In genomic region chr5:73176250-73176649, GRCh38 we compare ENCODE assay signal across 22 cellular contexts. TPM values are rescaled to one million over a fixed set of nuclear protein-coding genes. Genes with fewer than 3 reads are reported as not detected.
DNase-seq lines count a peak whose midpoint lies in the region; ATAC-seq, FAIRE-seq and TF ChIP-seq lines count a peak whose summit lies in the region.
"Had no signal": no experiment of that assay in that cellular context is flagged by ENCODE, and none has a peak within 500 bp of the region (broad histone marks: within the 10 kb centered on the region; RNA-seq: fewer than 3 reads in every experiment).

No MANE protein-coding gene starts in this region.

- no TSS peak for BruUV-seq in PC-9 (replicated peaks; lab: Mats Ljungman, UMichigan)

- H2AFZ ChIP-seq in PC-9 = no peak overlapping the region

- H3K4me3 ChIP-seq in kidney (ENCODE audit: low read length in 2 of 2) (peak overlapping the region; percentile 23 to 77), thyroid gland (replicated peaks in 1 of 3) (no peak overlapping the region), PC-9 (no peak overlapping the region)
- H3K4me3 ChIP-seq: BLaER1 had no signal

- H3K79me2 ChIP-seq in PC-9 (ENCODE audit: low read depth) = no peaks in the 10 kb centered on the region

- H3K9me2 ChIP-seq in PC-9 (ENCODE audit: insufficient read depth) = no peaks in the 10 kb centered on the region

- no peak for TF ChIP-seq POLR2A in thyroid gland (IDR thresholded peaks at IDR 0.05)

- H3K27ac ChIP-seq in kidney (ENCODE audit: low read depth in 2 of 2, low read length in 2 of 2) (peak overlapping the region; percentile 35 to 41), thyroid gland (no peak overlapping the region), PC-9 (no peak overlapping the region)
- H3K27ac ChIP-seq: 22Rv1, BLaER1 had no signal

- no peak overlapping the region for H3K4me2 ChIP-seq in PC-9
- H3K4me2 ChIP-seq: BLaER1 had no signal

- H3K9ac ChIP-seq in kidney (ENCODE audit: low read length in 2 of 2) = no peak overlapping the region
- H3K9ac ChIP-seq: BLaER1 had no signal

- WGBS in thyroid gland, 2 donors = 89 to 98% methylated on average over 2 of the region's 2 CpGs

- POLR2A ChIA-PET in PC-9 (lab: Charles Lee; ENCODE audit: unreplicated experiment) = no interaction called here

- H3K36me3 ChIP-seq in kidney (ENCODE audit: control insufficient read depth in 1 of 2, insufficient read depth in 2 of 2, low read length in 2 of 2) (no peaks in the 10 kb centered on the region), thyroid gland (no peaks in the 10 kb centered on the region), PC-9 (ENCODE audit: low read depth) (no peaks in the 10 kb centered on the region)
- H3K36me3 ChIP-seq: BLaER1 had no signal

- TF ChIP-seq CTCF in kidney (IDR thresholded peaks at IDR 0.05; ENCODE audit: borderline replicate concordance, extremely low read depth, insufficient read depth) (no peak), thyroid gland (IDR thresholded peaks at IDR 0.05) (no peak), PC-9 (conservative IDR thresholded peaks at IDR 0.05) (no peak)

- no peaks in the 10 kb centered on the region for H4K20me1 ChIP-seq in PC-9 (ENCODE audit: insufficient read depth)
- H4K20me1 ChIP-seq: BLaER1 had no signal

- intact Hi-C loops in kidney (cut with DNase I) (no loop called here), thyroid gland (cut with DNase I) (no loop called here), PC-9 (cut with micrococcal nuclease; ENCODE audit: unreplicated experiment) (no loop called here)

- no peak for FAIRE-seq in kidney (lab: Jason Lieb, UNC)
- FAIRE-seq: GM12892, GM19239, H54 had no signal

- H3K4me1 ChIP-seq in kidney (ENCODE audit: control insufficient read depth in 1 of 2, insufficient read depth in 1 of 2, low read depth in 1 of 2, low read length in 2 of 2) (peaks cover 4 to 9% of the 10 kb centered on the region in 2 donors), thyroid gland (peaks cover 9 to 14% of the 10 kb centered on the region in 2 donors), PC-9 (replicated peaks; ENCODE audit: insufficient read depth) (peaks cover 1% of the 10 kb centered on the region; the same call in 1 of the 2 replicates)
- H3K4me1 ChIP-seq: Caco-2 had no signal

- DNase-seq in NCI-H345 (lab: John Stamatoyannopoulos, UW) (peak; percentile 15), NCI-H345 treated with DMSO at 0.1 percent for 48 hours (lab: John Stamatoyannopoulos, UW; ENCODE audit: unreplicated experiment) (no peak), NCI-H69 (lab: John Stamatoyannopoulos, UW) (peak; percentile 8), kidney (no peak), thyroid gland (peak; percentile 30 to 37), PC-9 (no peak)
- DNase-seq: AML-193; Caco-2; CD8-positive, alpha-beta memory T cell; DND-41; GDM1 had no signal

- ATAC-seq in HG02852 (IDR thresholded peaks at IDR 0.05; ENCODE audit: unreplicated experiment) = no peak
- ATAC-seq in HG03460 (IDR thresholded peaks at IDR 0.05; ENCODE audit: unreplicated experiment) = no peak
- ATAC-seq: HCT116 had no signal

- CTCF ChIA-PET in PC-9 (lab: Charles Lee) = interaction anchor here (0.7 kb wide), 1 partner anchor 99 kb away, joined by 8 read pairs; no protein-coding TSS in a partner anchor

- H3F3A ChIP-seq in PC-9 (ENCODE audit: insufficient read depth, low read depth) = no peaks in the 10 kb centered on the region

- H3K27me3 ChIP-seq in thyroid gland (no peaks in the 10 kb centered on the region), PC-9 (ENCODE audit: insufficient read depth, low read depth) (no peaks in the 10 kb centered on the region)
- H3K27me3 ChIP-seq: BLaER1 had no signal

- H3K9me3 ChIP-seq in kidney (ENCODE audit: control insufficient read depth in 1 of 2, low read length in 2 of 2) (no peaks in the 10 kb centered on the region), thyroid gland (no peaks in the 10 kb centered on the region), PC-9 (ENCODE audit: insufficient read depth, low read depth) (no peaks in the 10 kb centered on the region)
- H3K9me3 ChIP-seq: Caco-2 had no signal

RNA-seq across cellular contexts. Expression of gene TMEM174, which starts 3.3 kb away (rescaled TPM):
- total RNA-seq in kidney = 1.1 TPM
- 59.0 TPM for polyA plus RNA-seq in kidney (ENCODE audit: insufficient read depth, low read depth, low replicate concordance)
- total RNA-seq in thyroid gland = 1 to 10 TPM in 1 of 4 donors, under 1 TPM in 2, not detected in 1; 0.22 to 1.5 (median 0.38) TPM
- total RNA-seq in PC-9 (2021) = not detected in 2 replicates
- total RNA-seq: A673; Caco-2; CD8-positive, alpha-beta memory T cell; HT1080 had no signal
- polyA plus RNA-seq: CD8-positive, alpha-beta memory T cell; IgD-negative memory B cell had no signal

RNA-seq across cellular contexts. Expression of gene TMEM171, which starts 55.9 kb away (rescaled TPM):
- total RNA-seq in kidney (15.4 TPM), thyroid gland (10 to 100 TPM; 22.3 to 74.6 (median 50.4) TPM), PC-9 (2021) (7.8 and 9.9 TPM in 2 replicates)
- 17.7 TPM for polyA plus RNA-seq in kidney (ENCODE audit: insufficient read depth, low read depth, low replicate concordance)
- total RNA-seq: CD8-positive, alpha-beta memory T cell; HT1080 had no signal
- polyA plus RNA-seq: IgD-negative memory B cell had no signal

Comparison
In these comparisons a context has a peak if more than half of its experiments do, and no peak if none do; other contexts are left out.
1. DNase-seq: peak in NCI-H345 (single experiment), NCI-H69 (single experiment) and thyroid gland (2 of 2); none in NCI-H345 treated with DMSO at 0.1 percent for 48 hours (single experiment), kidney (single experiment) and PC-9 (0 of 2).
2. H3K27ac ChIP-seq: peak in kidney (2 of 2); none in thyroid gland (0 of 3) and PC-9 (single experiment).
3. H3K4me3 ChIP-seq: peak in kidney (2 of 2); none in thyroid gland (0 of 3) and PC-9 (single experiment).